Comparison of ENCODE assay signal across 8 cellular contexts in genomic region chr10:68449698-68450097, GRCh38. TPM values are rescaled to one million over a fixed set of nuclear protein-coding genes. Genes with fewer than 3 reads are reported as not detected.
DNase-seq lines count a peak whose midpoint lies in the region; ATAC-seq, FAIRE-seq and TF ChIP-seq lines count a peak whose summit lies in the region.
"Not testable (repeated sequence)": the region's sequence is repeated elsewhere in the genome, so short reads cannot be mapped to it uniquely, and the experiment has no call there.

No MANE protein-coding gene starts in this region.

- TF ChIP-seq EP300 in K562 (IDR thresholded peaks at IDR 0.05; ENCODE audit: low read length), result not testable (repeated sequence)

- FAIRE-seq in K562 (lab: Jason Lieb, UNC), result not testable (repeated sequence)

- not testable (repeated sequence) for TF ChIP-seq CTCF in HFF-Myc (IDR thresholded peaks at IDR 0.05; ENCODE audit: low read depth, low read length, missing control alignments); K562 (IDR thresholded peaks at IDR 0.05 in 2 of 3, conservative IDR thresholded peaks at IDR 0.05 in 1 of 3; ENCODE audit: insufficient read depth in 2 of 3, low read depth in 1 of 3, low read length in 3 of 3); fibroblast of lung (conservative IDR thresholded peaks at IDR 0.05 in 1 of 2, IDR thresholded peaks at IDR 0.05 in 1 of 2; ENCODE audit: low read depth in 1 of 2, low read length in 2 of 2); mucosa of descending colon (IDR thresholded peaks at IDR 0.05)

- H3K36me3 ChIP-seq in K562 (ENCODE audit: control insufficient read depth, insufficient read depth, low read length), result peaks cover 86% of the 10 kb centered on the region
- not testable (repeated sequence) for H3K36me3 ChIP-seq in fibroblast of lung (ENCODE audit: control insufficient read depth, insufficient read depth, low read length); mucosa of descending colon (ENCODE audit: low read depth); aorta (ENCODE audit: control insufficient read depth in 1 of 2, insufficient read depth in 2 of 2, low read length in 1 of 2)

- BruUV-seq in K562 (replicated peaks; lab: Mats Ljungman, UMichigan), result not testable (repeated sequence)

- H3K4me3 ChIP-seq in HFF-Myc (replicated peaks; ENCODE audit: low read depth, low read length); K562; fibroblast of lung (replicated peaks in 1 of 4; ENCODE audit: control extremely low read depth in 1 of 4, insufficient read depth in 1 of 4, low read depth in 3 of 4, low read length in 4 of 4); mucosa of descending colon; aorta (ENCODE audit: low read length in 2 of 2): not testable (repeated sequence)

- intact Hi-C loops in K562 (cut with micrococcal nuclease); left cardiac atrium (cut with DNase I); mucosa of descending colon (cut with DNase I, micrococcal nuclease); aorta (cut with DNase I): not testable (repeated sequence)

- TF ChIP-seq POLR2A in K562 (conservative IDR thresholded peaks at IDR 0.05), result not testable (repeated sequence)

- DNase-seq in Caki2 (ENCODE audit: low read depth) (peak; percentile 18), HFF-Myc (ENCODE audit: extremely low read depth, low read depth) (peak; percentile 11), NCI-H226 (peak; percentile 73), fibroblast of lung (ENCODE audit: low read depth in 2 of 2) (peak; percentile 30 to 46), left cardiac atrium (peak; percentile 38), mucosa of descending colon (peak in 2 of 3 donors; percentile 25 to 38), aorta (peak; percentile 64 to 78)
- not testable (repeated sequence) for DNase-seq in K562 (ENCODE audit: extremely low read depth in 1 of 4, low spot score in 3 of 4)

- H3K4me2 ChIP-seq in K562 (ENCODE audit: insufficient read depth, low read length); fibroblast of lung (ENCODE audit: extremely low read depth, insufficient read depth, low read length): not testable (repeated sequence)

- H3K9me1 ChIP-seq in K562 (ENCODE audit: control insufficient read depth, insufficient read depth, low read length), result not testable (repeated sequence)

- not testable (repeated sequence) for H4K20me1 ChIP-seq in K562 (replicated peaks; ENCODE audit: control insufficient read depth, insufficient read depth, low read length); fibroblast of lung (ENCODE audit: control insufficient read depth, extremely low read depth, insufficient read depth, low read length)

- H3K27ac ChIP-seq in K562 (ENCODE audit: extremely low read depth, low read depth, low read length); fibroblast of lung (ENCODE audit: insufficient read depth, low read length); aorta (ENCODE audit: low read depth in 1 of 2, low read length in 2 of 2): not testable (repeated sequence)

- not testable (repeated sequence) for H3K9ac ChIP-seq in K562 (ENCODE audit: insufficient read depth in 1 of 2, low read depth in 2 of 2, low read length in 2 of 2); fibroblast of lung (ENCODE audit: insufficient read depth, low read length)

- CTCF ChIA-PET in K562 (lab: Yijun Ruan, JAX; ENCODE audit: low intra/inter-chr PET ratio), result not testable (repeated sequence)

- in situ Hi-C loops in Caki2 (cut with HindIII; ENCODE audit: low pct_unique_long_range_greater_than_20kb, low sequenced_read_pairs); K562 (cut with MboI): not testable (repeated sequence)

- H2AFZ ChIP-seq in K562 (ENCODE audit: low read depth, low read length); fibroblast of lung (ENCODE audit: low read length): not testable (repeated sequence)

- ATAC-seq in K562; left cardiac atrium; mucosa of descending colon; aorta (ENCODE audit: low FRiP score): not testable (repeated sequence)

- not testable (repeated sequence) for H3K79me2 ChIP-seq in K562 (ENCODE audit: control insufficient read depth, insufficient read depth, low read length); fibroblast of lung (ENCODE audit: control insufficient read depth, insufficient read depth, low read length)

- H3K9me3 ChIP-seq in K562 (replicated peaks; ENCODE audit: control insufficient read depth, insufficient read depth, low read depth, low read length); fibroblast of lung (ENCODE audit: control insufficient read depth, insufficient read depth, low read depth, low read length); mucosa of descending colon; aorta (ENCODE audit: control insufficient read depth, low read length): not testable (repeated sequence)

- not testable (repeated sequence) for H3K27me3 ChIP-seq in K562 (ENCODE audit: control insufficient read depth in 2 of 2, insufficient read depth in 2 of 2, low read length in 2 of 2); fibroblast of lung (ENCODE audit: control insufficient read depth, insufficient read depth, low read length); aorta (ENCODE audit: control insufficient read depth in 1 of 2, insufficient read depth in 2 of 2, low read length in 1 of 2)

- TF ChIP-seq RAD21 in K562 (CRISPR knock-in tag; conservative IDR thresholded peaks at IDR 0.05 in 1 of 2, IDR thresholded peaks at IDR 0.05 in 1 of 2), result not testable (repeated sequence)

- 86% methylated on average over 7 of the region's 7 CpGs for WGBS in K562 (ENCODE audit: insufficient coverage, low coverage, missing lambda C conversion rate)
- WGBS in aorta, 2 donors, result 30 to 51% methylated on average over 7 of the region's 7 CpGs

- POLR2A ChIA-PET in K562 (lab: Yijun Ruan, JAX), result interaction anchor here (1.1 to 1.2 kb wide), 2 partner anchors 19 to 22 kb away, joined by 3 to 5 read pairs; partner anchors contain the start of gene DNA2

- not testable (repeated sequence) for H3K4me1 ChIP-seq in K562 (replicated peaks in 1 of 2; ENCODE audit: control insufficient read depth in 2 of 2, insufficient read depth in 2 of 2, low read length in 2 of 2); fibroblast of lung (ENCODE audit: control insufficient read depth, extremely low read depth, insufficient read depth, low read length); mucosa of descending colon (ENCODE audit: low read depth); aorta (ENCODE audit: control insufficient read depth in 1 of 2, insufficient read depth in 2 of 2, low read length in 2 of 2)

RNA-seq across cellular contexts. Expression of gene DNA2, which starts 22.1 kb away (rescaled TPM):
- 3.3 and 6.1 TPM in 2 replicates for total RNA-seq in Caki2 (2014; rRNA removed; shearing (Covaris generic); ENCODE audit: low replicate concordance)
- 50.5 and 236 TPM in 2 replicates for total RNA-seq in K562 (2011; cell fraction: chromatin; rRNA removed; ENCODE audit: low replicate concordance)
- total RNA-seq in K562 (2011; cell fraction: nucleolus; rRNA removed), result 26.7 and 32.4 TPM in 2 replicates
- 64.3 and 73.3 TPM in 2 replicates for total RNA-seq in K562 (2011; cell fraction: nucleoplasm; rRNA removed)
- total RNA-seq in K562 (2014; rRNA removed) (24.6 and 35.1 TPM in 2 replicates), K562 (2014; rRNA removed; fragmentation: Illumina TruSeq; extraction: Trizol) (51.4 and 59.2 TPM in 2 replicates), K562 (2015; rRNA removed; fragmentation: Illumina TruSeq; extraction: Trizol) (47.4 and 50.5 TPM in 2 replicates), K562 (2021) (45.8 and 47.7 TPM in 2 replicates), fibroblast of lung (5.6 and 6.4 TPM in 2 replicates), left cardiac atrium (1 to 10 TPM; 3.3 to 3.9 TPM), mucosa of descending colon (1 to 10 TPM; 3.3 to 8.7 (median 5.2) TPM), aorta (1 to 10 TPM; 3.9 to 5.9 TPM)
- polyA plus RNA-seq in K562 (2011; rRNA removed) (31.8 and 43.5 TPM in 2 replicates), K562 (2014; fragmentation: Illumina TruSeq; extraction: Trizol) (38.3 and 40.8 TPM in 2 replicates), K562 (2014; fragmentation: Nextera tagmentation; extraction: Ambion mirVana) (10 to 100 TPM; 24.7 to 32.7 TPM), K562 (2014; rRNA removed) (31.4 and 35.1 TPM in 2 replicates), fibroblast of lung (2.6 and 5.7 TPM in 2 replicates), aorta (1 to 10 TPM in 1 of 2 donors, under 1 TPM in 1; 0.64 to 2.5 TPM)
- 4.9 and 16.6 TPM in 2 replicates for polyA plus RNA-seq in K562 (2011; cell fraction: cytosol; rRNA removed)
- 22.2 and 33.6 TPM in 2 replicates for polyA plus RNA-seq in K562 (2011; cell fraction: nucleus; rRNA removed)
- polyA plus RNA-seq in K562 (2012), result 20.1 and 20.6 TPM in 2 replicates
- 57.9 and 74.1 TPM in 2 replicates for polyA minus RNA-seq in K562 (2011; rRNA and poly(A)+ RNA removed)
- polyA minus RNA-seq in K562 (2011; cell fraction: cytosol; rRNA and poly(A)+ RNA removed), result 21.9 and 24.0 TPM in 2 replicates
- polyA minus RNA-seq in K562 (2011; cell fraction: nucleus; rRNA and poly(A)+ RNA removed), result 18.6 and 35.5 TPM in 2 replicates
- polyA plus RNA-seq in fibroblast of lung (2012), result 1.4 and 3.3 TPM in 2 replicates
- polyA minus RNA-seq in fibroblast of lung (ENCODE audit: low replicate concordance), result not detected in 2 replicates

RNA-seq across cellular contexts. Expression of gene RUFY2, which starts 42.6 kb away (rescaled TPM):
- 8.7 and 9.5 TPM in 2 replicates for total RNA-seq in Caki2 (2014; rRNA removed; shearing (Covaris generic); ENCODE audit: low replicate concordance)
- total RNA-seq in K562 (2011; cell fraction: chromatin; rRNA removed; ENCODE audit: low replicate concordance), result 59.1 and 171 TPM in 2 replicates
- total RNA-seq in K562 (2011; cell fraction: nucleolus; rRNA removed), result 30.0 and 35.0 TPM in 2 replicates
- 64.8 and 100 TPM in 2 replicates for total RNA-seq in K562 (2011; cell fraction: nucleoplasm; rRNA removed)
- total RNA-seq in K562 (2014; rRNA removed) (9.7 and 15.6 TPM in 2 replicates), K562 (2014; rRNA removed; fragmentation: Illumina TruSeq; extraction: Trizol) (20.1 and 21.4 TPM in 2 replicates), K562 (2015; rRNA removed; fragmentation: Illumina TruSeq; extraction: Trizol) (18.8 and 19.3 TPM in 2 replicates), K562 (2021) (12.6 and 12.8 TPM in 2 replicates), fibroblast of lung (18.2 and 25.9 TPM in 2 replicates), left cardiac atrium (10 to 100 TPM in 1 of 2 donors, 1 to 10 TPM in 1; 8.1 to 10.7 TPM), mucosa of descending colon (10 to 100 TPM; 20.5 to 28.3 (median 26.1) TPM), aorta (10 to 100 TPM; 31.6 to 44.6 TPM)
- polyA plus RNA-seq in K562 (2011; rRNA removed) (12.9 and 13.7 TPM in 2 replicates), K562 (2014; fragmentation: Illumina TruSeq; extraction: Trizol) (10.4 and 12.4 TPM in 2 replicates), K562 (2014; fragmentation: Nextera tagmentation; extraction: Ambion mirVana) (1 to 10 TPM; 3.7 to 4.5 TPM), K562 (2014; rRNA removed) (11.2 and 14.0 TPM in 2 replicates), fibroblast of lung (14.3 and 18.4 TPM in 2 replicates), aorta (10 to 100 TPM in 1 of 2 donors, 1 to 10 TPM in 1; 9.1 to 14.9 TPM)
- 1.8 and 4.6 TPM in 2 replicates for polyA plus RNA-seq in K562 (2011; cell fraction: cytosol; rRNA removed)
- polyA plus RNA-seq in K562 (2011; cell fraction: nucleus; rRNA removed), result 17.8 and 21.6 TPM in 2 replicates
- polyA plus RNA-seq in K562 (2012), result 6.3 and 9.6 TPM in 2 replicates
- 27.9 and 29.2 TPM in 2 replicates for polyA minus RNA-seq in K562 (2011; rRNA and poly(A)+ RNA removed)
- 4.1 and 9.7 TPM in 2 replicates for polyA minus RNA-seq in K562 (2011; cell fraction: cytosol; rRNA and poly(A)+ RNA removed)
- polyA minus RNA-seq in K562 (2011; cell fraction: nucleus; rRNA and poly(A)+ RNA removed), result 30.6 and 44.4 TPM in 2 replicates
- 9.4 and 10.7 TPM in 2 replicates for polyA plus RNA-seq in fibroblast of lung (2012)
- 2.7 and 5.0 TPM in 2 replicates for polyA minus RNA-seq in fibroblast of lung (ENCODE audit: low replicate concordance)
